ENCODE assay signal across 8 cellular contexts in the genomic region with DNA sequence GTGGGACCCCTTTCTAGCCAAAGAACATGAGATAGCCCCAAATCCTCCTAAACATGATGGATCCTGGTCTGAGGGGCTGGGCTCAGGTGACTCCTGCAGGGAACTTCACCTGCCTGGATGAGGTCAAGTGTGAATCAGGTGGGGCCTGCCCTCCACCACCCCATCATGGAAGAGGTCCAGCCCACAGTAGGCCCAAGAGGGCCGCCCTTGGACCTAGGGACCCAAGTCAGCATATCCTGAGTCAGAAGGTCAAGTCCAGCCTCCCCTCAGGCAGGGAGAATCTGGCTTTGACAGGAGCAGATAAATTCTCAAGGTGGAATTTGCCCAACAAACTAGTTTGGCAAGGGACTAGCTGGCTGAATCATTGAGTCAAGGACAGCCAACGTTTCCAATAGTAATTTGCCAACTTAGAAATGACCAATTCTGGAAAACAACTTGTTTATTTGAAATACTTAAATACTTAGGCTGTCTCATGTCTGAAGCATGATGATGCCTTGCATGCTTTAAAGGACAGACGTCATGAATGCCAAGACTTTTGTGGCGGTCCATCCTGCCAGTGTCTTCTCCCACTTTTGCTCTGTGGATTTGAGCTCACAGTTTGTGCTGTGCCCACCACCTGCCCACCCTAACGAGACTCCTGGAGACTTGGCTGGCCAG. TPM values are rescaled to one million over a fixed set of nuclear protein-coding genes. Genes with fewer than 3 reads are reported as not detected.
"Had no signal": no experiment of that assay in that cellular context is flagged by ENCODE, and none has a peak within 500 bp of the region (broad histone marks: within the 10 kb centered on the region; RNA-seq: fewer than 3 reads in every experiment).

No MANE protein-coding gene starts in this region.

RNA-seq across cellular contexts. Expression of a gene that starts 10.5 kb away (rescaled TPM):
- total RNA-seq: activated B cell treated with CpG ODN at 0.5 μM for 24 hours; activated CD4-positive, alpha-beta T cell treated with anti-CD3 and anti-CD28 coated beads for 36 hours; activated CD8-positive, alpha-beta memory T cell treated with anti-CD3 and anti-CD28 coated beads for 36 hours; activated T-helper 2 cell treated with anti-CD3 and anti-CD28 coated beads, Interferon-gamma antibody, Interleukin-2, Interleukin-4, amounts not matched to agents 10 μg/mL and 5 μg/mL and 100 μg/mL, durations not matched to agents 14 hours and 24 hours and 36 hours; lower leg skin; thyroid gland had no signal

RNA-seq across cellular contexts. Expression of a gene that starts 25.0 kb away (rescaled TPM):
- total RNA-seq: activated B cell treated with CpG ODN at 0.5 μM for 24 hours; activated CD4-positive, alpha-beta T cell treated with anti-CD3 and anti-CD28 coated beads for 36 hours; activated CD8-positive, alpha-beta memory T cell treated with anti-CD3 and anti-CD28 coated beads for 36 hours; activated T-cell treated with anti-CD3 and anti-CD28 coated beads, Interleukin-2, amount 50 U/mL, for 4 hours; activated T-helper 2 cell treated with anti-CD3 and anti-CD28 coated beads, Interferon-gamma antibody, Interleukin-2, Interleukin-4, amounts not matched to agents 10 μg/mL and 5 μg/mL and 100 μg/mL, durations not matched to agents 14 hours and 24 hours and 36 hours; mononuclear cell had no signal
